In genomic region chr14:50668008-50668851, GRCh38 we compare ENCODE assay signal across 1 cellular context.
TF ChIP-seq lines count a peak whose summit lies in the region.

Gene SAV1 (minus strand): TSS chr14:50668306. CDS start chr14:50667967, 339 bp downstream.

TF ChIP-seq in K562, 482 proteins besides CTCF, POLR2A, EP300 and RAD21 (continued from another document and continues in another):
- peak; percentile 95 for TF ChIP-seq CGGBP1 (CRISPR knock-in tag; IDR thresholded peaks at IDR 0.05)
- TF ChIP-seq FOXO4 (CRISPR knock-in tag; IDR thresholded peaks at IDR 0.05): no peak
- peak; percentile 97 for TF ChIP-seq PML (IDR thresholded peaks at IDR 0.05; ENCODE audit: low read length)
- peak; percentile 98 for TF ChIP-seq KDM5B (IDR thresholded peaks at IDR 0.05; ENCODE audit: insufficient replicate concordance, low read depth, low read length)
- TF ChIP-seq CAMTA2 (CRISPR knock-in tag; conservative IDR thresholded peaks at IDR 0.05): 0 out of 2 replicates have a peak, but pooled peaks have one; percentile 42
- TF ChIP-seq ZBTB2 (IDR thresholded peaks at IDR 0.05): no peak
- TF ChIP-seq RBM34 (IDR thresholded peaks at IDR 0.05; ENCODE audit: borderline replicate concordance, insufficient read depth, low read length): no peak
- no peak for TF ChIP-seq MXD1 (CRISPR knock-in tag; IDR thresholded peaks at IDR 0.05; ENCODE audit: borderline replicate concordance, poor library complexity, severe bottlenecking)
- peak; percentile 54; the same call in 1 of the 2 replicates for TF ChIP-seq ZNF407 (IDR thresholded peaks at IDR 0.05; ENCODE audit: low read depth)
- no peak for TF ChIP-seq ZNF274 (IDR thresholded peaks at IDR 0.05; ENCODE audit: borderline replicate concordance, low read depth, low read length)
- TF ChIP-seq HLTF (IDR thresholded peaks at IDR 0.05): no peak
- TF ChIP-seq ESRRA (IDR thresholded peaks at IDR 0.05; ENCODE audit: borderline replicate concordance, low read depth): no peak; the same call in 1 of the 2 replicates
- TF ChIP-seq PRPF4 (IDR thresholded peaks at IDR 0.05; ENCODE audit: insufficient read depth, low read depth, low read length, poor library complexity, severe bottlenecking): peak; percentile 78
- no peak for TF ChIP-seq MEIS2 (IDR thresholded peaks at IDR 0.05; ENCODE audit: partially characterized antibody)
- peak; percentile 48 for TF ChIP-seq FIP1L1 (IDR thresholded peaks at IDR 0.05; ENCODE audit: low read depth, low read length, poor library complexity, severe bottlenecking)
- peak; percentile 43 for TF ChIP-seq TAF9B (IDR thresholded peaks at IDR 0.05; ENCODE audit: partially characterized antibody)
- no peak for TF ChIP-seq EGR1 (conservative IDR thresholded peaks at IDR 0.05)
- no peak for TF ChIP-seq BRD4 (IDR thresholded peaks at IDR 0.05)
- no peak for TF ChIP-seq ZNF232 (CRISPR knock-in tag; IDR thresholded peaks at IDR 0.05)
- no peak for TF ChIP-seq ESRRB (CRISPR knock-in tag; IDR thresholded peaks at IDR 0.05; ENCODE audit: borderline replicate concordance)
- no peak for TF ChIP-seq NR0B1 (IDR thresholded peaks at IDR 0.05; ENCODE audit: partially characterized antibody)
- TF ChIP-seq KLF10 (CRISPR knock-in tag; IDR thresholded peaks at IDR 0.05): no peak
- peak in 1 of 2 experiments; percentile 52; a peak in 1 of 4 replicates for TF ChIP-seq SIN3A (IDR thresholded peaks at IDR 0.05; ENCODE audit: borderline replicate concordance in 2 of 2, control insufficient read depth in 1 of 2, low read depth in 2 of 2, low read length in 2 of 2)
- 0 out of 4 replicates have a peak, but pooled peaks of 1 of the 2 experiments have one; percentile 9 for TF ChIP-seq TEAD1 (CRISPR knock-in tag; IDR thresholded peaks at IDR 0.05)
- no peak for TF ChIP-seq RFX1 (IDR thresholded peaks at IDR 0.05)
- TF ChIP-seq NCOR1 (IDR thresholded peaks at IDR 0.05): peak; percentile 50; the same call in 1 of the 2 replicates
- peak; percentile 64 for TF ChIP-seq ZNF436 (CRISPR knock-in tag; IDR thresholded peaks at IDR 0.05)
- TF ChIP-seq JUND (IDR thresholded peaks at IDR 0.05; ENCODE audit: borderline replicate concordance, low read depth, low read length): peak; percentile 14; the same call in 1 of the 2 replicates
- no peak for TF ChIP-seq JUND (tag; IDR thresholded peaks at IDR 0.05; ENCODE audit: borderline replicate concordance, low read depth, low read length)
- no peak for TF ChIP-seq SRSF1 (IDR thresholded peaks at IDR 0.05; ENCODE audit: low read depth, low read length)
- peak; percentile 93 for TF ChIP-seq THRB (CRISPR knock-in tag; conservative IDR thresholded peaks at IDR 0.05)
- no peak for TF ChIP-seq USF1 (CRISPR knock-in tag; IDR thresholded peaks at IDR 0.05)
- TF ChIP-seq POLR2H (tag; IDR thresholded peaks at IDR 0.05; ENCODE audit: low read depth): peak; percentile 88
- peak; percentile 6; the same call in 1 of the 2 replicates for TF ChIP-seq DEAF1 (CRISPR knock-in tag; IDR thresholded peaks at IDR 0.05)
- no peak for TF ChIP-seq CEBPG (CRISPR knock-in tag; IDR thresholded peaks at IDR 0.05)
- TF ChIP-seq CEBPG (tag; conservative IDR thresholded peaks at IDR 0.05 in 1 of 2, IDR thresholded peaks at IDR 0.05 in 1 of 2): no peak
- TF ChIP-seq ETS1 (conservative IDR thresholded peaks at IDR 0.05; ENCODE audit: control insufficient read depth, low read depth, low read length): no peak; the same call in 1 of the 2 replicates
- TF ChIP-seq ZEB2 (IDR thresholded peaks at IDR 0.05): no peak
- no peak for TF ChIP-seq ZNF174 (CRISPR knock-in tag; IDR thresholded peaks at IDR 0.05)
- peak; percentile 52; the same call in 1 of the 2 replicates for TF ChIP-seq HNRNPL (IDR thresholded peaks at IDR 0.05; ENCODE audit: low read depth, low read length)
